1 cellular context compared by ENCODE assay signal in the genomic region with DNA sequence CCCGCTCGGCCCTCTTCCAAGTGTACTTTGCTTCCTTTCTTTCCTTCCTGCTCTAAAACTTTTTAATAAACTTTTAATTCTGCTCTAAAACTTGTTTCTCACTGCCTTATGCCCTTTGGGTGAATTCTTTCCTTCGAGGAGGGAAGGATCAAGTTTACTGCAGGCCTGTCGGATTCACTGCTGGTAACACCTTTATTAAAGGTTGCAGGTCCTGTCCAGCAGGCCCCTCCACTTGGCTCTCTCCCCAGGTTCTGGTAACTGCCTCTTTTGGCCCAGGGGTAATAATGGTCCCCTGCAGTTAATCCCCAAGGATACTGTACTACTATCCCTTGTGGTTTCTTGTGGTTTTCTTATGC.
TF ChIP-seq lines count a peak whose summit lies in the region.

No MANE protein-coding gene starts in this region.

TF ChIP-seq in HepG2, 621 proteins besides CTCF, POLR2A, EP300 and RAD21:
- TF ChIP-seq ZNF629 (CRISPR knock-in tag; conservative IDR thresholded peaks at IDR 0.05), result no peak
TF ChIP-seq in HepG2: peak in this region for 0.
